In the genomic region with DNA sequence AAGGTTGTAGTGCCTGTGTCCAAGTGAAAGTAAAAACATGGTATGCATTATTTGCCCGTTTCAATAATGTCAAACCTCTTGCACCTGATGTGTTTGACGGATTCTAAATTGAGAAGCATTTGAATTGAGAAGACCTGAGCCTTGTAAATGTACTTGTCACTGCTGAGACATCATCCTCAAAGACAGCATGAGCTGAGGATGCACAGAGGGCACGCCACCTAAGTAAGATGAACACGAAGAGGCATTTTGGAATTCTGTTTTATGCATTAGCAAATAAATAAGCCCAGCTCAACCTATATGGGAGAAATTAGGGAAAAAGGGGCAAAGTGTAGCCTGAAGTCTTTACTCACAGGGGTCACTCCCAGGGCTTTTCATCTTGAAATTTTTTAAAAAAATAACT, we compare ENCODE assay signal across 4 cellular contexts.
"Had no signal": no experiment of that assay in that cellular context is flagged by ENCODE, and none has a peak within 500 bp of the region (broad histone marks: within the 10 kb centered on the region; RNA-seq: fewer than 3 reads in every experiment).

No MANE protein-coding gene starts in this region.

- H3K4me3 ChIP-seq: K562 had no signal

- DNase-seq: IMR-90 had no signal

- H3K27ac ChIP-seq: HL-60 had no signal

- ATAC-seq: HepG2, K562 had no signal
